Comparison of ENCODE assay signal across 15 cellular contexts in the genomic region with DNA sequence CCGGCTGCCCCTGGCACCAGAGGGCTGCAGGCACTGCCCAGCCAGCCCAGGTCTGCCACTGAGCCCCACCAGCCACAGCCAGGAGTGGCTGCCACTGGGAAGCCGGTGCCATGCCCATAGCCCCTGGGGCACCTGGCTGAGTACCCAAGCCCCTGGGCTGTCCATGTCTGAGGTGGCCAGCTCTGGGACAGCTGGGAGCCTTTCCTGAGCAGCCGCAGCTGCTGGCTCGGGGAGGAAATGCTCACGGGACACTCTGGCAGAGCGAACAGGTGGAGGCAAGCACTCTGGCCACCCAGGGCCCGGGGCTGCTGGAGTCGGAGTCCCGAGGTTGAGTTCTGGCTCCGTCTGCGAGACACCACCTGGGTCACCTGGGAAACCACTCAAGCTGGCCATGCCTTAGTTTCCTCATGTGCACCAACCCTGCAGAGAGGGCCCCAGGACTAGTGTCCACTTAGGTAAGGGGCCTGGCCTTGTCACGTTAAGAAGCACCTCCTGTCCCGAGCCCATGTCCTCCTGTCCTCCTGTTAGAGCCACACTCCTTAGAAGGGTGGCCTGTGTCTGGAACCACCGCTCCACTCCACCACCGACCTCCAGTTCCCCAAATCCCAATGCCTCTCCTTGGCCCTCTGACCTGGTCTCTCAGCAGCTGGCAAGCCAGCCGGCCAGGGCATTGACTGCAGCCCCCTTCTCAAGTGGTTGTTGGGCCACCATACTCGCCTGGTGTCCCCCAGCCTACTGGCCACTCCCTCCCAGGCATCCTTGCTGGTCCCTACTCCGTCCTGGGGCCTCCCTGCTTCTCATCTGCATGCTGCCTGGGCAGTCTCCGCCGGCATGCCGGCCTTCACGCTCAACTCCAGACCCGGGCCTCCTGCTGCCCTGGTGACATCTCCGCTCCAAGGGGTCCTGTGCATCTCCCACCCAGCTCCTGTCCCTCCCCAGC. TPM values are rescaled to one million over a fixed set of nuclear protein-coding genes. Genes with fewer than 3 reads are reported as not detected.
"Had no signal": no experiment of that assay in that cellular context is flagged by ENCODE, and none has a peak within 500 bp of the region (broad histone marks: within the 10 kb centered on the region; RNA-seq: fewer than 3 reads in every experiment).

No MANE protein-coding gene starts in this region.

- H3K4me3 ChIP-seq: cardiac muscle cell, coronary artery, heart right ventricle, left lung, prostate gland, testis had no signal

- H3K36me3 ChIP-seq: cardiac muscle cell, heart right ventricle, prostate gland had no signal

- H3K27me3 ChIP-seq: heart right ventricle, left lung, testis had no signal

- H3K4me1 ChIP-seq: prostate gland had no signal

- ATAC-seq: activated naive CD8-positive, alpha-beta T cell treated with anti-CD3 and anti-CD28 coated beads, Interleukin-2, amount 50 U/mL, for 24 hours; heart right ventricle; left lung; stimulated activated naive CD8-positive, alpha-beta T cell treated with anti-CD3 and anti-CD28 coated beads, Interleukin-15, amount 100 ng/mL, for 72 hours had no signal

- H3K27ac Mint-ChIP-seq: activated naive CD8-positive, alpha-beta T cell treated with anti-CD3 and anti-CD28 coated beads, Interleukin-2, amount 50 U/mL, for 24 hours had no signal

- DNase-seq: activated CD4-positive, CD25-positive, alpha-beta regulatory T cell; activated gamma-delta T cell; activated naive CD8-positive, alpha-beta T cell treated with anti-CD3 and anti-CD28 coated beads, Interleukin-2, amount 50 U/mL, for 24 hours; activated T-cell treated with anti-CD3 and anti-CD28 coated beads, Interleukin-2, amount 50 U/mL, for 1 hour; effector CD8-positive, alpha-beta T cell; stimulated activated CD4-positive, alpha-beta T cell treated with anti-CD3 and anti-CD28 coated beads, Interleukin-4, amount 100 ng/mL, for 1 hour; stimulated activated CD8-positive, alpha-beta memory T cell treated with anti-CD3 and anti-CD28 coated beads, Interleukin-4, amount 100 ng/mL, for 48 hours; stimulated activated naive CD8-positive, alpha-beta T cell treated with anti-CD3 and anti-CD28 coated beads, Interleukin-15, amount 100 ng/mL, for 72 hours; T-helper 2 cell; testis had no signal

- H3K27me3 Mint-ChIP-seq: activated naive CD8-positive, alpha-beta T cell treated with anti-CD3 and anti-CD28 coated beads, Interleukin-2, amount 50 U/mL, for 24 hours; stimulated activated naive CD8-positive, alpha-beta T cell treated with anti-CD3 and anti-CD28 coated beads, Interleukin-15, amount 100 ng/mL, for 72 hours had no signal

- H3K9me3 Mint-ChIP-seq: activated naive CD8-positive, alpha-beta T cell treated with anti-CD3 and anti-CD28 coated beads, Interleukin-2, amount 50 U/mL, for 24 hours; stimulated activated naive CD8-positive, alpha-beta T cell treated with anti-CD3 and anti-CD28 coated beads, Interleukin-15, amount 100 ng/mL, for 72 hours had no signal

- H3K9me3 ChIP-seq: heart right ventricle, left lung, prostate gland, testis had no signal

- H3K27ac ChIP-seq: cardiac muscle cell, coronary artery, heart right ventricle, left lung, prostate gland, testis had no signal

- H3K4me3 Mint-ChIP-seq: activated naive CD8-positive, alpha-beta T cell treated with anti-CD3 and anti-CD28 coated beads, Interleukin-2, amount 50 U/mL, for 24 hours; stimulated activated naive CD8-positive, alpha-beta T cell treated with anti-CD3 and anti-CD28 coated beads, Interleukin-15, amount 100 ng/mL, for 72 hours had no signal

RNA-seq across cellular contexts. Expression of gene BEGAIN, which starts 45.3 kb away (rescaled TPM):
- total RNA-seq: cardiac muscle cell had no signal
- polyA plus RNA-seq: cardiac muscle cell had no signal
